Comparison of ENCODE assay signal across 12 cellular contexts in genomic region chr20:63191400-63191799, GRCh38. TPM values are rescaled to one million over a fixed set of nuclear protein-coding genes. Genes with fewer than 3 reads are reported as not detected.
DNase-seq lines count a peak whose midpoint lies in the region; ATAC-seq, FAIRE-seq and TF ChIP-seq lines count a peak whose summit lies in the region.
"Had no signal": no experiment of that assay in that cellular context is flagged by ENCODE, and none has a peak within 500 bp of the region (broad histone marks: within the 10 kb centered on the region; RNA-seq: fewer than 3 reads in every experiment).

No MANE protein-coding gene starts in this region.

- peaks cover 12% of the 10 kb centered on the region; the same call in 1 of the 2 replicates for H3K36me3 ChIP-seq in PC-3 (ENCODE audit: low read depth, low read length)
- peaks cover 6 to 12% of the 10 kb centered on the region in 2 donors for H3K36me3 ChIP-seq in kidney (ENCODE audit: control insufficient read depth in 1 of 2, insufficient read depth in 2 of 2, low read length in 2 of 2)

- DNase-seq in DMS 273 treated with DMSO at 0.1 percent for 48 hours (lab: John Stamatoyannopoulos, UW) (peak; percentile 81), NCI-H1092 treated with DMSO at 0.1 percent for 48 hours (lab: John Stamatoyannopoulos, UW) (peak; percentile 78), PC-3 (peak; percentile 97), kidney (peak; percentile 83), MV-4-11 (lab: John Stamatoyannopoulos, UW) (no peak)
- no peak for DNase-seq in activated CD4-positive, alpha-beta T cell treated with anti-CD3 and anti-CD28 coated beads, Interleukin-2, amount 50 U/mL, for 48 hours
- DNase-seq: naive thymus-derived CD8-positive, alpha-beta T cell; NK-92 treated with Interleukin-12 subunit alpha and Interleukin-12 subunit beta, amount 100 ng/mL, for 24 hours had no signal

- H3K9me3 ChIP-seq in PC-3 (ENCODE audit: low read length) = no peaks in the 10 kb centered on the region
- H3K9me3 ChIP-seq in kidney (ENCODE audit: control insufficient read depth in 1 of 2, low read length in 2 of 2) = no peaks in the 10 kb centered on the region
- H3K9me3 ChIP-seq: BLaER1 treated with 17β-estradiol and CSF1 and Interleukin-3, amounts not matched to agents 10 nM and 100 nM had no signal

- peaks cover 16% of the 10 kb centered on the region for H3K79me2 ChIP-seq in PC-3 (ENCODE audit: low read length)

- ATAC-seq in PC-3 = peak; percentile 86
- no peak for ATAC-seq in HG02938 (IDR thresholded peaks at IDR 0.05; ENCODE audit: unreplicated experiment)
- no peak for ATAC-seq in HG02970 (IDR thresholded peaks at IDR 0.05; ENCODE audit: low FRiP score, unreplicated experiment)
- ATAC-seq: naive thymus-derived CD8-positive, alpha-beta T cell had no signal

- TF ChIP-seq CTCF in PC-3 (conservative IDR thresholded peaks at IDR 0.05; ENCODE audit: low read depth, low read length) = no peak
- TF ChIP-seq CTCF in kidney (IDR thresholded peaks at IDR 0.05; ENCODE audit: borderline replicate concordance, extremely low read depth, insufficient read depth) = no peak

- peaks cover 2% of the 10 kb centered on the region for H3F3A ChIP-seq in PC-3 (ENCODE audit: low read length, unreplicated experiment)

- BruUV-seq in PC-3 (replicated peaks; lab: Mats Ljungman, UMichigan) = no TSS peak

- no peak overlapping the region for H3K4me3 ChIP-seq in PC-3 (ENCODE audit: low read length)
- no peak overlapping the region for H3K4me3 ChIP-seq in kidney (ENCODE audit: low read length in 2 of 2)
- H3K4me3 ChIP-seq: BLaER1 treated with 17β-estradiol and CSF1 and Interleukin-3, amounts not matched to agents 10 nM and 100 nM had no signal

- peaks cover 17% of the 10 kb centered on the region for H3K4me1 ChIP-seq in PC-3 (ENCODE audit: insufficient read depth, low read length)
- H3K4me1 ChIP-seq in kidney (ENCODE audit: control insufficient read depth in 1 of 2, insufficient read depth in 1 of 2, low read depth in 1 of 2, low read length in 2 of 2) = peaks cover 0 to 5% of the 10 kb centered on the region in 2 donors

- intact Hi-C loops in PC-3 (cut with micrococcal nuclease) (no loop called here), kidney (cut with DNase I) (no loop called here)

- no peaks in the 10 kb centered on the region for H3K9me2 ChIP-seq in PC-3 (replicated peaks; ENCODE audit: low read length)

- no peak overlapping the region for H2AFZ ChIP-seq in PC-3 (ENCODE audit: low read length)

- H4K20me1 ChIP-seq in PC-3 (ENCODE audit: low read length) = peaks cover 22% of the 10 kb centered on the region

- H3K9ac ChIP-seq in PC-3 (ENCODE audit: low read length) = no peak overlapping the region
- no peak overlapping the region for H3K9ac ChIP-seq in kidney (ENCODE audit: low read length in 2 of 2)
- H3K9ac ChIP-seq: BLaER1 treated with 17β-estradiol and CSF1 and Interleukin-3, amounts not matched to agents 10 nM and 100 nM had no signal

- H3K4me2 ChIP-seq in PC-3 (ENCODE audit: low read length) = no peak overlapping the region
- H3K4me2 ChIP-seq: BLaER1 treated with 17β-estradiol and CSF1 and Interleukin-3, amounts not matched to agents 10 nM and 100 nM had no signal

- CTCF ChIA-PET in PC-3 (lab: Charles Lee) = interaction anchor here (0.9 kb wide), 2 partner anchors 23 to 219 kb away, joined by 3 to 5 read pairs; no protein-coding TSS in a partner anchor

- no peak for FAIRE-seq in kidney (lab: Jason Lieb, UNC)

- H3K27me3 ChIP-seq in PC-3 (ENCODE audit: low read length) = no peaks in the 10 kb centered on the region
- H3K27me3 ChIP-seq: BLaER1 treated with 17β-estradiol and CSF1 and Interleukin-3, amounts not matched to agents 10 nM and 100 nM had no signal

- POLR2A ChIA-PET in PC-3 (lab: Charles Lee; ENCODE audit: unreplicated experiment) = interaction anchor here (0.7 kb wide), 1 partner anchor 24 kb away, joined by 3 read pairs; no protein-coding TSS in a partner anchor

- H3K27ac ChIP-seq in PC-3 (ENCODE audit: low read length) = no peak overlapping the region
- no peak overlapping the region for H3K27ac ChIP-seq in kidney (ENCODE audit: low read depth in 2 of 2, low read length in 2 of 2)
- H3K27ac ChIP-seq: BLaER1 treated with 17β-estradiol and CSF1 and Interleukin-3, amounts not matched to agents 10 nM and 100 nM had no signal

RNA-seq across cellular contexts. Expression of gene YTHDF1, which starts 24.5 kb away (rescaled TPM):
- total RNA-seq in PC-3 (2014; rRNA removed) (30.0 and 34.0 TPM in 2 replicates), kidney (43.1 TPM)
- polyA plus RNA-seq in kidney (ENCODE audit: insufficient read depth, low read depth, low replicate concordance) = 21.9 TPM

RNA-seq across cellular contexts. Expression of gene BIRC7, which starts 44.3 kb away (rescaled TPM):
- total RNA-seq in PC-3 (2014; rRNA removed) (not detected in 2 replicates), kidney (4.0 TPM)
- polyA plus RNA-seq in kidney (ENCODE audit: insufficient read depth, low read depth, low replicate concordance) = 0.30 TPM
- total RNA-seq: naive thymus-derived CD8-positive, alpha-beta T cell; T-helper 2 cell treated with Interferon-gamma antibody and Interleukin-4, amounts not matched to agents 100 ng/mL and 5 ng/mL, for 36 hours had no signal

Comparison
In these comparisons a context has a peak if more than half of its experiments do, and no peak if none do; other contexts are left out.
1. DNase-seq: peak in DMS 273 treated with DMSO at 0.1 percent for 48 hours (single experiment), NCI-H1092 treated with DMSO at 0.1 percent for 48 hours (single experiment), PC-3 (single experiment) and kidney (single experiment); none in activated CD4-positive, alpha-beta T cell treated with anti-CD3 and anti-CD28 coated beads, Interleukin-2, amount 50 U/mL, for 48 hours (0 of 2) and MV-4-11 (single experiment).